9 cellular contexts compared by ENCODE assay signal in genomic region chr1:8040586-8040985, GRCh38. TPM values are rescaled to one million over a fixed set of nuclear protein-coding genes. Genes with fewer than 3 reads are reported as not detected.
A peak's percentile ranks its signal among the peaks of the same experiment; 100 is the strongest.
DNase-seq lines count a peak whose midpoint lies in the region; ATAC-seq, FAIRE-seq and TF ChIP-seq lines count a peak whose summit lies in the region.
"Had no signal": no experiment of that assay in that cellular context is flagged by ENCODE, and none has a peak within 500 bp of the region (broad histone marks: within the 10 kb centered on the region; RNA-seq: fewer than 3 reads in every experiment).

No MANE protein-coding gene starts in this region.

- TF ChIP-seq POLR2A in endothelial cell of umbilical vein (IDR thresholded peaks at IDR 0.05; ENCODE audit: low read depth, low read length), result no peak

- POLR2A ChIA-PET in endothelial cell of umbilical vein (lab: Charles Lee), result interaction anchor here (0.9 kb wide), 1 partner anchor 20 kb away, joined by 3 read pairs; no protein-coding TSS in a partner anchor
- POLR2A ChIA-PET in T-cell (lab: Charles Lee), result no interaction called here

- ATAC-seq in T-cell (replicated peaks in 1 of 4), result no peak

- H3K36me3 Mint-ChIP-seq in T-cell, result no peaks in the 10 kb centered on the region

- peaks cover 15% of the 10 kb centered on the region for H3K4me1 ChIP-seq in endothelial cell of umbilical vein (ENCODE audit: control insufficient read depth, extremely low read depth, insufficient read depth, low read length)

- H3K27ac ChIP-seq in endothelial cell of umbilical vein (ENCODE audit: insufficient read depth, low read depth, low read length), result peak overlapping the region; percentile 58

- H3K9ac ChIP-seq in endothelial cell of umbilical vein (replicated peaks; ENCODE audit: extremely low read depth, insufficient read depth, low read length), result no peak overlapping the region

- H3K4me1 Mint-ChIP-seq in T-cell, result no peaks in the 10 kb centered on the region

- FAIRE-seq in endothelial cell of umbilical vein (lab: Jason Lieb, UNC), result peak; percentile 100

- H3K27ac Mint-ChIP-seq in T-cell, result no peak overlapping the region

- H3K4me3 Mint-ChIP-seq in T-cell, result no peak overlapping the region

- BruUV-seq in endothelial cell of umbilical vein (replicated peaks; lab: Mats Ljungman, UMichigan), result no TSS peak

- intact Hi-C loops in endothelial cell of umbilical vein (cut with micrococcal nuclease), result no loop called here

- H3K36me3 ChIP-seq in endothelial cell of umbilical vein (ENCODE audit: control insufficient read depth in 2 of 2, extremely low read depth in 1 of 2, insufficient read depth in 2 of 2, low read length in 2 of 2), result no peaks in the 10 kb centered on the region

- no peaks in the 10 kb centered on the region for H3K9me3 ChIP-seq in endothelial cell of umbilical vein (replicated peaks; ENCODE audit: control insufficient read depth, insufficient read depth, low read length)

- peaks cover 2 to 11% (median 8%) of the 10 kb centered on the region in 3 donors for H3K9me3 Mint-ChIP-seq in T-cell

- no peak overlapping the region for H3K4me3 ChIP-seq in endothelial cell of umbilical vein (replicated peaks in 1 of 3; ENCODE audit: insufficient read depth in 1 of 3, low read depth in 1 of 3, low read length in 3 of 3)

- H2AFZ ChIP-seq in endothelial cell of umbilical vein (ENCODE audit: low read depth, low read length), result peak overlapping the region; percentile 66

- DNase-seq in COR-L47 (lab: John Stamatoyannopoulos, UW) (peak; percentile 88), NCI-H2196 treated with DMSO at 0.1 percent for 48 hours (lab: John Stamatoyannopoulos, UW; ENCODE audit: unreplicated experiment) (peak; percentile 71), endothelial cell of umbilical vein (ENCODE audit: low read depth, low spot score) (peak; percentile 98), non-pigmented ciliary epithelial cell (ENCODE audit: low read depth) (peak; percentile 98), T-cell (no peak), iPS-NIHi7 (ENCODE audit: extremely low spot score) (no peak), GM19240 (ENCODE audit: insufficient read length, low spot score) (no peak), GM10266 (ENCODE audit: extremely low spot score) (no peak)
- DNase-seq: NCI-H1436 treated with DMSO at 0.1 percent for 48 hours had no signal

- TF ChIP-seq CTCF in endothelial cell of umbilical vein (IDR thresholded peaks at IDR 0.05; ENCODE audit: extremely low read depth in 1 of 2, insufficient read depth in 1 of 2, low read depth in 1 of 2, low read length in 2 of 2) (no peak), GM10266 (IDR thresholded peaks at IDR 0.05; ENCODE audit: control insufficient read depth, insufficient read depth, low read depth, missing control alignments) (no peak)

- dilution Hi-C loops in endothelial cell of umbilical vein (cut with MboI; ENCODE audit: extremely low pct_ligation_motif_present, low sequenced_read_pairs), result loop anchor here (10.0 kb wide), 1 partner anchor 54 kb away; no protein-coding TSS in a partner anchor

- H3K27me3 ChIP-seq in endothelial cell of umbilical vein (ENCODE audit: control insufficient read depth in 2 of 2, insufficient read depth in 2 of 2, low read length in 2 of 2), result no peaks in the 10 kb centered on the region

- H4K20me1 ChIP-seq in endothelial cell of umbilical vein (replicated peaks; ENCODE audit: control insufficient read depth, extremely low read depth, insufficient read depth, low read length), result no peaks in the 10 kb centered on the region

- H3K79me2 ChIP-seq in endothelial cell of umbilical vein (ENCODE audit: control insufficient read depth, insufficient read depth, low read length), result no peaks in the 10 kb centered on the region

- no peaks in the 10 kb centered on the region for H3K9me1 ChIP-seq in endothelial cell of umbilical vein (replicated peaks; ENCODE audit: control insufficient read depth, extremely low read depth, insufficient read depth, low read length)

- peak overlapping the region; percentile 48 for H3K4me2 ChIP-seq in endothelial cell of umbilical vein (ENCODE audit: insufficient read depth, low read length)

- CTCF ChIA-PET in endothelial cell of umbilical vein (lab: Charles Lee) (interaction anchor here (0.6 to 2.6 kb wide), 17 partner anchors 10 to 308 kb away, joined by 3 to 16 read pairs (median 3); no protein-coding TSS in a partner anchor), T-cell (lab: Charles Lee) (interaction anchor here in 1 of 2 donors (1.7 kb wide), 1 partner anchor 8 kb away, joined by 5 read pairs; no protein-coding TSS in a partner anchor)

- peaks cover 4% of the 10 kb centered on the region in 2 donors for H3K27me3 Mint-ChIP-seq in T-cell

TF ChIP-seq in endothelial cell of umbilical vein, 7 proteins besides CTCF, POLR2A, EP300 and RAD21:
- TF ChIP-seq POLR2AphosphoS5 (IDR thresholded peaks at IDR 0.05; ENCODE audit: insufficient read depth, low read depth, low read length), result peak; percentile 42
- peak; percentile 75 for TF ChIP-seq JUN (IDR thresholded peaks at IDR 0.05; ENCODE audit: borderline replicate concordance, insufficient read depth, insufficient read length, low read depth)
- no peak for TF ChIP-seq MYC (IDR thresholded peaks at IDR 0.05; ENCODE audit: low read depth, low read length)
- TF ChIP-seq FOS (IDR thresholded peaks at IDR 0.05; ENCODE audit: borderline replicate concordance, insufficient read depth, low read length), result peak; percentile 92

RNA-seq across cellular contexts. Expression of gene ERRFI1, which starts 14.5 kb away (rescaled TPM):
- total RNA-seq in endothelial cell of umbilical vein (28.1 and 31.2 TPM in 2 replicates), T-cell (1 to 10 TPM; 1.5 to 3.8 (median 2.2) TPM)
- 28.5 and 32.0 TPM in 2 replicates for polyA plus RNA-seq in endothelial cell of umbilical vein
- polyA plus RNA-seq in endothelial cell of umbilical vein (2011; cell fraction: cytosol; rRNA removed), result 32.7 and 37.9 TPM in 2 replicates
- polyA plus RNA-seq in endothelial cell of umbilical vein (2011; cell fraction: nucleus; rRNA removed), result 77.0 and 97.1 TPM in 2 replicates
- 37.1 and 37.2 TPM in 2 replicates for polyA plus RNA-seq in endothelial cell of umbilical vein (2012)
- 21.9 and 24.0 TPM in 2 replicates for polyA minus RNA-seq in endothelial cell of umbilical vein
- polyA minus RNA-seq in endothelial cell of umbilical vein (2011; cell fraction: cytosol; rRNA and poly(A)+ RNA removed), result 6.7 TPM
- polyA minus RNA-seq in endothelial cell of umbilical vein (2011; cell fraction: nucleus; rRNA and poly(A)+ RNA removed), result 41.6 and 74.4 TPM in 2 replicates

Comparison
In these comparisons a context has a peak if more than half of its experiments do, and no peak if none do; other contexts are left out.
1. DNase-seq: peak in COR-L47 (single experiment), NCI-H2196 treated with DMSO at 0.1 percent for 48 hours (single experiment), endothelial cell of umbilical vein (single experiment) and non-pigmented ciliary epithelial cell (single experiment); none in T-cell (0 of 34), iPS-NIHi7 (single experiment), GM19240 (single experiment) and GM10266 (single experiment).